ENCODE assay signal across 37 cellular contexts in genomic region chrX:23570674-23571343, GRCh38.
"Had no signal": no experiment of that assay in that cellular context is flagged by ENCODE, and none has a peak within 500 bp of the region (broad histone marks: within the 10 kb centered on the region; RNA-seq: fewer than 3 reads in every experiment).

No MANE protein-coding gene starts in this region.

- H3K4me1 Mint-ChIP-seq: activated B cell treated with CpG ODN at 0.5 μM for 24 hours; activated CD8-positive, alpha-beta memory T cell treated with anti-CD3 and anti-CD28 coated beads, Interleukin-2, amount 10 ng/mL, durations not matched to agents 7 days and 5 days; activated naive CD4-positive, alpha-beta T cell treated with anti-CD3 and anti-CD28 coated beads, Interleukin-2, amount 50 U/mL, for 24 hours; activated naive CD8-positive, alpha-beta T cell treated with anti-CD3 and anti-CD28 coated beads for 36 hours; activated naive CD8-positive, alpha-beta T cell treated with anti-CD3 and anti-CD28 coated beads, Interleukin-2, amount 50 U/mL, for 24 hours; brain; endodermal cell; T-helper 17 cell had no signal

- H3K9me3 Mint-ChIP-seq: activated B cell treated with CpG ODN at 0.5 μM for 24 hours; activated naive CD4-positive, alpha-beta T cell treated with anti-CD3 and anti-CD28 coated beads for 36 hours; activated naive CD4-positive, alpha-beta T cell treated with anti-CD3 and anti-CD28 coated beads, Interleukin-2, amount 50 U/mL, for 24 hours; activated naive CD8-positive, alpha-beta T cell treated with anti-CD3 and anti-CD28 coated beads, Interleukin-2, amount 50 U/mL, for 24 hours; activated T-helper 1 cell treated with anti-CD3 and anti-CD28 coated beads, Interleukin-12 subunit alpha, Interleukin-12 subunit beta, Interleukin-2, Interleukin-4 antibody, amounts not matched to agents 30 ng/mL and 10 ng/mL and 1 ng/mL, durations not matched to agents 14 hours and 24 hours and 36 hours; activated T-helper 2 cell treated with anti-CD3 and anti-CD28 coated beads, Interferon-gamma antibody, Interleukin-2, Interleukin-4, amounts not matched to agents 10 μg/mL and 5 μg/mL and 100 μg/mL, durations not matched to agents 14 hours and 24 hours and 36 hours; T-helper 2 cell treated with Interferon-gamma antibody and Interleukin-4, amounts not matched to agents 5 μg/mL and 100 μg/mL, for 36 hours had no signal

- H3K9me3 ChIP-seq: adrenal gland had no signal

- H3K4me1 ChIP-seq: adrenal gland, breast epithelium had no signal

- H3K27ac ChIP-seq: adrenal gland, breast epithelium, cardiac muscle cell, coronary artery, WERI-Rb-1 had no signal

- H3K27me3 ChIP-seq: cardiac muscle cell had no signal

- H3K36me3 ChIP-seq: adrenal gland, breast epithelium, cardiac muscle cell, WERI-Rb-1 had no signal

- H3K36me3 Mint-ChIP-seq: activated CD4-positive, alpha-beta memory T cell treated with anti-CD3 and anti-CD28 coated beads for 36 hours; activated CD8-positive, alpha-beta memory T cell treated with anti-CD3 and anti-CD28 coated beads, Interleukin-2, amount 10 ng/mL, durations not matched to agents 7 days and 5 days; activated naive CD4-positive, alpha-beta T cell treated with anti-CD3 and anti-CD28 coated beads, Interleukin-2, amount 50 U/mL, for 24 hours; activated naive CD8-positive, alpha-beta T cell treated with anti-CD3 and anti-CD28 coated beads for 36 hours; brain had no signal

- H3K27ac Mint-ChIP-seq: activated B cell treated with CpG ODN at 0.5 μM for 24 hours; activated CD4-positive, alpha-beta memory T cell treated with anti-CD3 and anti-CD28 coated beads for 36 hours; activated CD8-positive, alpha-beta memory T cell treated with anti-CD3 and anti-CD28 coated beads, Interleukin-2, amount 10 ng/mL, durations not matched to agents 7 days and 5 days; activated CD8-positive, alpha-beta T cell treated with anti-CD3 and anti-CD28 coated beads, Interleukin-2, amount 10 ng/mL, durations not matched to agents 7 days and 5 days; activated naive CD4-positive, alpha-beta T cell treated with anti-CD3 and anti-CD28 coated beads for 36 hours; activated naive CD4-positive, alpha-beta T cell treated with anti-CD3 and anti-CD28 coated beads, Interleukin-2, amount 50 U/mL, for 24 hours; activated naive CD8-positive, alpha-beta T cell treated with anti-CD3 and anti-CD28 coated beads for 36 hours; activated naive CD8-positive, alpha-beta T cell treated with anti-CD3 and anti-CD28 coated beads, Interleukin-2, amount 50 U/mL, for 24 hours; activated T-helper 1 cell treated with anti-CD3 and anti-CD28 coated beads, Interleukin-12 subunit alpha, Interleukin-12 subunit beta, Interleukin-2, Interleukin-4 antibody, amounts not matched to agents 30 ng/mL and 10 ng/mL and 1 ng/mL, durations not matched to agents 14 hours and 24 hours and 36 hours; activated T-helper 2 cell treated with anti-CD3 and anti-CD28 coated beads, Interferon-gamma antibody, Interleukin-2, Interleukin-4, amounts not matched to agents 10 μg/mL and 5 μg/mL and 100 μg/mL, durations not matched to agents 14 hours and 24 hours and 36 hours; brain; endodermal cell; T-helper 17 cell; T-helper 2 cell treated with Interferon-gamma antibody and Interleukin-4, amounts not matched to agents 5 μg/mL and 100 μg/mL, for 36 hours had no signal

- H3K4me3 ChIP-seq: adrenal gland, breast epithelium, cardiac muscle cell, coronary artery had no signal

- H3K27me3 Mint-ChIP-seq: activated B cell treated with CpG ODN at 0.5 μM for 24 hours; activated CD8-positive, alpha-beta memory T cell treated with anti-CD3 and anti-CD28 coated beads, Interleukin-2, amount 10 ng/mL, durations not matched to agents 7 days and 5 days; activated naive CD8-positive, alpha-beta T cell treated with anti-CD3 and anti-CD28 coated beads for 36 hours; activated naive CD8-positive, alpha-beta T cell treated with anti-CD3 and anti-CD28 coated beads, Interleukin-2, amount 50 U/mL, for 24 hours had no signal

- H3K4me3 Mint-ChIP-seq: activated B cell treated with CpG ODN at 0.5 μM for 24 hours; activated CD4-positive, alpha-beta memory T cell treated with anti-CD3 and anti-CD28 coated beads for 36 hours; activated CD8-positive, alpha-beta memory T cell treated with anti-CD3 and anti-CD28 coated beads, Interleukin-2, amount 10 ng/mL, durations not matched to agents 7 days and 5 days; activated CD8-positive, alpha-beta T cell treated with anti-CD3 and anti-CD28 coated beads, Interleukin-2, amount 10 ng/mL, durations not matched to agents 7 days and 5 days; activated naive CD4-positive, alpha-beta T cell treated with anti-CD3 and anti-CD28 coated beads for 36 hours; activated naive CD4-positive, alpha-beta T cell treated with anti-CD3 and anti-CD28 coated beads, Interleukin-2, amount 50 U/mL, for 24 hours; activated naive CD8-positive, alpha-beta T cell treated with anti-CD3 and anti-CD28 coated beads for 36 hours; activated naive CD8-positive, alpha-beta T cell treated with anti-CD3 and anti-CD28 coated beads, Interleukin-2, amount 50 U/mL, for 24 hours; activated T-helper 1 cell treated with anti-CD3 and anti-CD28 coated beads, Interleukin-12 subunit alpha, Interleukin-12 subunit beta, Interleukin-2, Interleukin-4 antibody, amounts not matched to agents 30 ng/mL and 10 ng/mL and 1 ng/mL, durations not matched to agents 14 hours and 24 hours and 36 hours; brain; endodermal cell; T-helper 17 cell; T-helper 2 cell treated with Interferon-gamma antibody and Interleukin-4, amounts not matched to agents 5 μg/mL and 100 μg/mL, for 36 hours had no signal

- DNase-seq: activated B cell treated with CpG ODN at 0.5 μM for 24 hours; activated CD4-positive, alpha-beta memory T cell treated with anti-CD3 and anti-CD28 coated beads for 36 hours; activated CD4-positive, alpha-beta T cell treated with anti-CD3 and anti-CD28 coated beads for 48 hours; activated CD4-positive, alpha-beta T cell treated with anti-CD3 and anti-CD28 coated beads, Interleukin-2, amount 50 U/mL, for 1 hour; activated CD8-positive, alpha-beta memory T cell treated with anti-CD3 and anti-CD28 coated beads, Interleukin-2, amount 10 ng/mL, durations not matched to agents 7 days and 5 days; activated CD8-positive, alpha-beta memory T cell treated with anti-CD3 and anti-CD28 coated beads, Interleukin-2, amount 50 U/mL, for 4 hours; activated CD8-positive, alpha-beta T cell treated with anti-CD3 and anti-CD28 coated beads, Interleukin-2, amount 10 ng/mL, durations not matched to agents 7 days and 5 days; activated effector memory CD4-positive, alpha-beta T cell treated with anti-CD3 and anti-CD28 coated beads, Interleukin-2, amount 50 U/mL, for 16 hours; activated naive CD4-positive, alpha-beta T cell treated with anti-CD3 and anti-CD28 coated beads for 36 hours; activated naive CD8-positive, alpha-beta T cell treated with anti-CD3 and anti-CD28 coated beads for 36 hours; activated naive CD8-positive, alpha-beta T cell treated with anti-CD3 and anti-CD28 coated beads, Interleukin-2, amount 50 U/mL, for 24 hours; activated T-cell treated with anti-CD3 and anti-CD28 coated beads, Interleukin-2, amount 50 U/mL, for 1 hour; activated T-cell treated with anti-CD3 and anti-CD28 coated beads, Interleukin-2, amount 50 U/mL, for 48 hours; adrenal gland; amygdala; aorta; central memory CD4-positive, alpha-beta T cell; cerebellar nuclear complex; dermis blood vessel endothelial cell; effector CD8-positive, alpha-beta T cell; endodermal cell; foreskin fibroblast; head of caudate nucleus; T-helper 1 cell; T-helper 17 cell; T1000; WERI-Rb-1 had no signal

- ATAC-seq: activated CD4-positive, CD25-positive, alpha-beta regulatory T cell treated with anti-CD3 and anti-CD28 coated beads, Interleukin-2, amount 50 U/mL, for 24 hours; activated CD8-positive, alpha-beta memory T cell treated with anti-CD3 and anti-CD28 coated beads, Interleukin-2, amount 10 ng/mL, durations not matched to agents 7 days and 5 days; activated CD8-positive, alpha-beta T cell treated with anti-CD3 and anti-CD28 coated beads, Interleukin-2, amount 10 ng/mL, durations not matched to agents 7 days and 5 days; activated naive CD8-positive, alpha-beta T cell treated with anti-CD3 and anti-CD28 coated beads, Interleukin-2, amount 50 U/mL, for 24 hours; esophagus mucosa; T-helper 17 cell had no signal
